8 cellular contexts compared by ENCODE assay signal in the genomic region with DNA sequence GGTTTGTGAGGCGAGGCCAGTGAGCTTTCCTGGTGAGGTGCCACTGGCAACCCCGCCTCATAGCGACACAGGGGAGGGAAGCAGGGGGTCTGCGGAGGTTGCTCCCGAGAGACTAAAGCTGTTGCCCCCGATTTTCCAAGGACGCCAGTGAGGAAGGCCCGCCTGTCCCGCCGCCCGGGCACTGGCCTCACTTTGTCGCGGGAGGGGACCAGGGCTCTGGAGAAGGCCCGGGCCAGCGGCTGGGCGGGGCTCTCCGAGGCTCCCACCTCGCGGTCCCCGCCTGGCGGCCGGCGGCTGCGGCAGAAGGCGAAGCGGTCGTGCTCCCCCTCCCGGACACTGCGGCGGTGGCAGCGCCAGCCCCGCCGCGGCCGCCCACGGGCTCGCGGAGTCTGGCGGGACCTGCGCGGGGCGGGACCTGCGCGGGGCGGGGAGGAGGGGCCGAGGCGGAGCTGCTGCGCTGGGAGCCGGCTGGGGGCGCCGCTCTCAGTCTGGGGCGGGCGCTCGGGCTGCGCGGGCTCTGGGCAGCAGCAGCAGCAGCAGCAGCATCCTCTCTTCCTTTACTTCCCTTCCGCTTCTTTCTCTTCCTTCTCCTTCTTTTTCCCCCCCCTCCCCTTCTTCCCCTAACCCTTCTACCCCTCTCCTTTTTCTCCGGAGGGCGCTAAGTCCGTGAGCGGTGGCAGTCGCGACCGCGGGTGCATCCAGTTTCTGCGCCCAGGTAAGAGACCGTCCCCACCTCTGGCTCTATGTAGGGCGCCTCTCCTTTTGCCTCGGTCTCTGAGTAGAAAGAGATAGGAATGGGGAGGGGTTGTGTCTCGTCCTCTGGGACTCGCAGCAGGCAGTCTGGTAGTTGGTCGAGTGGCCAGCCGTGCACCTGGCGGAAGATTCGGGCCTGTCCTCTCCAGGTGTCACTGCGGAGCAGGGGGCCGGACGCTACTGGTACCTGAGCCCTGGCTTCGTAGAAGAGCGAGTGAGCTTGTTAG. TPM values are rescaled to one million over a fixed set of nuclear protein-coding genes. Genes with fewer than 3 reads are reported as not detected.
DNase-seq lines count a peak whose midpoint lies in the region; ATAC-seq, FAIRE-seq and TF ChIP-seq lines count a peak whose summit lies in the region.

A gene with protein sequence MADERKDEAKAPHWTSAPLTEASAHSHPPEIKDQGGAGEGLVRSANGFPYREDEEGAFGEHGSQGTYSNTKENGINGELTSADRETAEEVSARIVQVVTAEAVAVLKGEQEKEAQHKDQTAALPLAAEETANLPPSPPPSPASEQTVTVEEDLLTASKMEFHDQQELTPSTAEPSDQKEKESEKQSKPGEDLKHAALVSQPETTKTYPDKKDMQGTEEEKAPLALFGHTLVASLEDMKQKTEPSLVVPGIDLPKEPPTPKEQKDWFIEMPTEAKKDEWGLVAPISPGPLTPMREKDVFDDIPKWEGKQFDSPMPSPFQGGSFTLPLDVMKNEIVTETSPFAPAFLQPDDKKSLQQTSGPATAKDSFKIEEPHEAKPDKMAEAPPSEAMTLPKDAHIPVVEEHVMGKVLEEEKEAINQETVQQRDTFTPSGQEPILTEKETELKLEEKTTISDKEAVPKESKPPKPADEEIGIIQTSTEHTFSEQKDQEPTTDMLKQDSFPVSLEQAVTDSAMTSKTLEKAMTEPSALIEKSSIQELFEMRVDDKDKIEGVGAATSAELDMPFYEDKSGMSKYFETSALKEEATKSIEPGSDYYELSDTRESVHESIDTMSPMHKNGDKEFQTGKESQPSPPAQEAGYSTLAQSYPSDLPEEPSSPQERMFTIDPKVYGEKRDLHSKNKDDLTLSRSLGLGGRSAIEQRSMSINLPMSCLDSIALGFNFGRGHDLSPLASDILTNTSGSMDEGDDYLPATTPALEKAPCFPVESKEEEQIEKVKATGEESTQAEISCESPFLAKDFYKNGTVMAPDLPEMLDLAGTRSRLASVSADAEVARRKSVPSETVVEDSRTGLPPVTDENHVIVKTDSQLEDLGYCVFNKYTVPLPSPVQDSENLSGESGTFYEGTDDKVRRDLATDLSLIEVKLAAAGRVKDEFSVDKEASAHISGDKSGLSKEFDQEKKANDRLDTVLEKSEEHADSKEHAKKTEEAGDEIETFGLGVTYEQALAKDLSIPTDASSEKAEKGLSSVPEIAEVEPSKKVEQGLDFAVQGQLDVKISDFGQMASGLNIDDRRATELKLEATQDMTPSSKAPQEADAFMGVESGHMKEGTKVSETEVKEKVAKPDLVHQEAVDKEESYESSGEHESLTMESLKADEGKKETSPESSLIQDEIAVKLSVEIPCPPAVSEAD (N-terminal part only) (plus strand): TSS at position 486 of the 980 bp plus-strand sequence. CDS start 229,124 bp downstream, outside the sequence.

- no peaks in the 10 kb centered on the region for H4K20me1 ChIP-seq in OCI-LY7 (ENCODE audit: insufficient read depth, low read length)

- intact Hi-C loops in OCI-LY7 (cut with micrococcal nuclease; ENCODE audit: unreplicated experiment) (loop anchor here (5.0 kb wide), 1 partner anchor 82 kb away; no protein-coding TSS in a partner anchor), esophagus muscularis mucosa (cut with DNase I) (loop anchor here (2.0 to 10.0 kb wide), 2 partner anchors 89 to 131 kb away; no protein-coding TSS in a partner anchor)

- H3K36me3 ChIP-seq in OCI-LY7 (ENCODE audit: insufficient read depth, low read length) = no peaks in the 10 kb centered on the region
- no peaks in the 10 kb centered on the region for H3K36me3 ChIP-seq in esophagus muscularis mucosa

- no peaks in the 10 kb centered on the region for H3K9me3 ChIP-seq in OCI-LY7 (ENCODE audit: low read length)
- H3K9me3 ChIP-seq in esophagus muscularis mucosa = no peaks in the 10 kb centered on the region

- H3K9me2 ChIP-seq in OCI-LY7 (ENCODE audit: insufficient read depth, low read length) = no peaks in the 10 kb centered on the region

- H2AFZ ChIP-seq in OCI-LY7 (ENCODE audit: low read length) = no peak within 1 kb of the TSS

- H3K4me3 ChIP-seq in OCI-LY7 (ENCODE audit: low read depth, low read length, poor library complexity, severe bottlenecking) (peak within 1 kb of the TSS; percentile 40), esophagus muscularis mucosa (peak within 1 kb of the TSS; percentile 64 to 74 (median 66))

- H3K36me3 Mint-ChIP-seq in activated T-cell treated with anti-CD3 and anti-CD28 coated beads, Interleukin-2, amount 50 U/mL, for 72 hours (ENCODE audit: insufficient read depth in 2 of 2) = no peaks in the 10 kb centered on the region
- H3K36me3 Mint-ChIP-seq in stimulated activated memory B cell treated with anti-CD40 and anti-IgM and Interleukin-4, amounts not matched to agents 10 μg/mL and 1 μg/mL and 100 μg/mL, for 72 hours = no peaks in the 10 kb centered on the region

- H3K79me2 ChIP-seq in OCI-LY7 (ENCODE audit: insufficient read depth, low read depth, low read length) = no peaks in the 10 kb centered on the region

- peak; percentile 79 for TF ChIP-seq CTCF in D721Med (IDR thresholded peaks at IDR 0.05; ENCODE audit: insufficient read depth, missing control alignments)
- peak; percentile 30; the same call in 1 of the 2 replicates for TF ChIP-seq CTCF in OCI-LY7 (conservative IDR thresholded peaks at IDR 0.05; ENCODE audit: low read length)
- TF ChIP-seq CTCF in esophagus muscularis mucosa (IDR thresholded peaks at IDR 0.05) = peak; percentile 80 to 95 (median 83)

- H3K27me3 ChIP-seq in esophagus muscularis mucosa = no peaks in the 10 kb centered on the region

- TF ChIP-seq EP300 in esophagus muscularis mucosa (IDR thresholded peaks at IDR 0.05) = no peak

- H3K4me1 Mint-ChIP-seq in activated T-cell treated with anti-CD3 and anti-CD28 coated beads, Interleukin-2, amount 50 U/mL, for 72 hours (ENCODE audit: low read depth) = peaks cover 19% of the 10 kb centered on the region
- peaks cover 17% of the 10 kb centered on the region for H3K4me1 Mint-ChIP-seq in stimulated activated memory B cell treated with anti-CD40 and anti-IgM and Interleukin-4, amounts not matched to agents 10 μg/mL and 1 μg/mL and 100 μg/mL, for 72 hours

- H3K27me3 Mint-ChIP-seq in activated T-cell treated with anti-CD3 and anti-CD28 coated beads, Interleukin-2, amount 50 U/mL, for 72 hours (ENCODE audit: low read depth) = peaks cover 33% of the 10 kb centered on the region
- H3K27me3 Mint-ChIP-seq in stimulated activated memory B cell treated with anti-CD40 and anti-IgM and Interleukin-4, amounts not matched to agents 10 μg/mL and 1 μg/mL and 100 μg/mL, for 72 hours = peaks cover 7% of the 10 kb centered on the region

- DNase-seq in D721Med (ENCODE audit: insufficient read length, low spot score) = peak; percentile 46
- DNase-seq in HuH-7 (ENCODE audit: low spot score) = peak; percentile 74
- DNase-seq in OCI-LY7 (ENCODE audit: low spot score) = peak; percentile 16
- peak; percentile 82 to 85 for DNase-seq in activated T-cell treated with anti-CD3 and anti-CD28 coated beads, Interleukin-2, amount 50 U/mL, for 72 hours
- no peak for DNase-seq in esophagus muscularis mucosa (ENCODE audit: extremely low spot score)
- DNase-seq in myocyte (ENCODE audit: low read depth) = peak; percentile 79

- H3K4me2 ChIP-seq in OCI-LY7 (ENCODE audit: low read length) = peak within 1 kb of the TSS; percentile 51; the same call in 1 of the 2 replicates

- POLR2A ChIA-PET in OCI-LY7 (lab: Charles Lee) = no interaction called here

- no peaks in the 10 kb centered on the region for H3K4me1 ChIP-seq in OCI-LY7 (ENCODE audit: insufficient read depth, low read length, poor library complexity, severe bottlenecking)
- H3K4me1 ChIP-seq in esophagus muscularis mucosa = peaks cover 0 to 29% (median 23%) of the 10 kb centered on the region in 4 donors

- no peak for FAIRE-seq in D721Med (lab: Jason Lieb, UNC)

- no TSS peak for BruUV-seq in OCI-LY7 (replicated peaks; lab: Mats Ljungman, UMichigan)

- no peaks in the 10 kb centered on the region for H3K9me3 Mint-ChIP-seq in activated T-cell treated with anti-CD3 and anti-CD28 coated beads, Interleukin-2, amount 50 U/mL, for 72 hours
- no peaks in the 10 kb centered on the region for H3K9me3 Mint-ChIP-seq in stimulated activated memory B cell treated with anti-CD40 and anti-IgM and Interleukin-4, amounts not matched to agents 10 μg/mL and 1 μg/mL and 100 μg/mL, for 72 hours

- TF ChIP-seq POLR2A in esophagus muscularis mucosa (IDR thresholded peaks at IDR 0.05; ENCODE audit: low read depth) = no peak

- H3K27ac ChIP-seq in OCI-LY7 (ENCODE audit: low read depth, low read length, poor library complexity, severe bottlenecking) (no peak within 1 kb of the TSS), esophagus muscularis mucosa (replicated peaks in 1 of 4) (peak within 1 kb of the TSS in 3 of 4 donors; percentile 46 to 59 (median 52))

- peak; percentile 97 for ATAC-seq in GM21576 (IDR thresholded peaks at IDR 0.05; ENCODE audit: unreplicated experiment)
- ATAC-seq in activated T-cell treated with anti-CD3 and anti-CD28 coated beads, Interleukin-2, amount 50 U/mL, for 72 hours (replicated peaks in 1 of 2) = peak; percentile 98
- peak; percentile 97 for ATAC-seq in stimulated activated memory B cell treated with anti-CD40 and anti-IgM and Interleukin-4, amounts not matched to agents 10 μg/mL and 1 μg/mL and 100 μg/mL, for 72 hours

- CTCF ChIA-PET in OCI-LY7 (lab: Charles Lee; ENCODE audit: unreplicated experiment) = no interaction called here

- H3K4me3 Mint-ChIP-seq in activated T-cell treated with anti-CD3 and anti-CD28 coated beads, Interleukin-2, amount 50 U/mL, for 72 hours = peak within 1 kb of the TSS; percentile 81 to 85
- H3K4me3 Mint-ChIP-seq in stimulated activated memory B cell treated with anti-CD40 and anti-IgM and Interleukin-4, amounts not matched to agents 10 μg/mL and 1 μg/mL and 100 μg/mL, for 72 hours = peak within 1 kb of the TSS; percentile 91

- 1% methylated on average over 31 of the region's 80 CpGs for WGBS in esophagus muscularis mucosa

- H3K27ac Mint-ChIP-seq in activated T-cell treated with anti-CD3 and anti-CD28 coated beads, Interleukin-2, amount 50 U/mL, for 72 hours = no peak within 1 kb of the TSS
- H3K27ac Mint-ChIP-seq in stimulated activated memory B cell treated with anti-CD40 and anti-IgM and Interleukin-4, amounts not matched to agents 10 μg/mL and 1 μg/mL and 100 μg/mL, for 72 hours = peak within 1 kb of the TSS; percentile 40

RNA-seq across cellular contexts. Expression of the gene that starts here (rescaled TPM):
- total RNA-seq in OCI-LY7 (2014; rRNA removed; shearing (Covaris generic)) = 2.3 TPM in 1 of 2 replicates, not detected in the other
- 0.10 TPM in 1 of 2 replicates, not detected in the other for total RNA-seq in OCI-LY7 (2022)
- under 1 TPM; 0.31 to 0.97 TPM for total RNA-seq in activated T-cell treated with anti-CD3 and anti-CD28 coated beads, Interleukin-2, amount 50 U/mL, for 72 hours
- 10 to 100 TPM; 11.1 to 62.6 (median 47.0) TPM for total RNA-seq in esophagus muscularis mucosa
- 0.40 and 1.3 TPM in 2 replicates for total RNA-seq in myocyte
- 2.2 TPM for polyA plus RNA-seq in myocyte (2012)

Comparison
In these comparisons a context has a peak if more than half of its experiments do, and no peak if none do; other contexts are left out.
1. Peak in DNase-seq and ATAC-seq in activated T-cell treated with anti-CD3 and anti-CD28 coated beads, Interleukin-2, amount 50 U/mL, for 72 hours; RNA of the gene not detected or under 1 TPM.
2. CTCF ChIP-seq: peak in every context shown above with its lines; median percentile 83 in esophagus muscularis mucosa; 79 in D721Med; 30 in OCI-LY7.